ENCODE assay signal across 25 cellular contexts in the genomic region with DNA sequence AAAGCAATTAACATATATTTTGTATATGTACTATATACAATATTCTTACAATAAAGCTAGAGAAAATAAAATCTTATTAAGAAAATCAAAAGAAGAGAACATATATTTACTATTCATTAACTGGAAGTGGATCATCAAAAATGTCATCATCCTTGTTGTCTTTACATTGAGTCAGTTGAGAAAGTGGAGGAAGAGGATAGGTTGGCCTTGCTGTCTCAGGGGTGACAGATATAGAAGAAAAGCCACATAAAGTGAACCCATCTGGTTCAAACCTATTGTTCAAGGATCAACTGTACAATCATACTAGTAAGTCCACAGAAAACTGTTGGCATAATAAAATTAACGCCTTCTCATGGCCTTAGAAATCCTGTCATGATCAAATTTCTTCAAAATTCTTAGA.
"Had no signal": no experiment of that assay in that cellular context is flagged by ENCODE, and none has a peak within 500 bp of the region (broad histone marks: within the 10 kb centered on the region; RNA-seq: fewer than 3 reads in every experiment).

No MANE protein-coding gene starts in this region.

- H2AFZ ChIP-seq: parathyroid adenoma had no signal

- H3K27me3 ChIP-seq: gastroesophageal sphincter, spleen, transverse colon had no signal

- H3K4me1 ChIP-seq: prostate gland had no signal

- H3K27ac Mint-ChIP-seq: endodermal cell; memory B cell; nephron progenitor cell; stimulated activated naive B cell treated with anti-CD40 and anti-IgM and Interleukin-4, amounts not matched to agents 10 μg/mL and 1 μg/mL and 100 μg/mL, for 72 hours; stimulated activated naive CD8-positive, alpha-beta T cell treated with anti-CD3 and anti-CD28 coated beads, Interleukin-15, amount 100 ng/mL, for 72 hours had no signal

- H3K36me3 ChIP-seq: gastroesophageal sphincter, left ventricle myocardium inferior, lower lobe of right lung, prostate gland, spleen, transverse colon had no signal

- H3K4me3 ChIP-seq: coronary artery, gastroesophageal sphincter, left ventricle myocardium inferior, lower lobe of right lung, prostate gland, spleen, transverse colon had no signal

- H3K9me3 ChIP-seq: gastroesophageal sphincter, left ventricle myocardium inferior, lower lobe of right lung, prostate gland, spleen, thoracic aorta, transverse colon had no signal

- H3K27ac ChIP-seq: coronary artery, gastroesophageal sphincter, left ventricle myocardium inferior, lower lobe of right lung, parathyroid adenoma, prostate gland, spleen, thoracic aorta had no signal

- ATAC-seq: gastroesophageal sphincter; lower lobe of right lung; naive thymus-derived CD4-positive, alpha-beta T cell; sciatic nerve; stimulated activated naive B cell treated with anti-CD40 and anti-IgM and Interleukin-4, amounts not matched to agents 10 μg/mL and 1 μg/mL and 100 μg/mL, for 72 hours; stimulated activated naive CD8-positive, alpha-beta T cell treated with anti-CD3 and anti-CD28 coated beads, Interleukin-15, amount 100 ng/mL, for 72 hours had no signal

- DNase-seq: effector CD4-positive, alpha-beta T cell; endodermal cell; kidney; left cardiac atrium; left ventricle myocardium inferior; lower lobe of right lung; midbrain; naive thymus-derived CD4-positive, alpha-beta T cell; nephron progenitor cell; retina; spleen; stimulated activated CD4-positive, alpha-beta T cell treated with anti-CD3 and anti-CD28 coated beads, Interleukin-15, amount 100 ng/mL, for 24 hours; stimulated activated CD4-positive, alpha-beta T cell treated with anti-CD3 and anti-CD28 coated beads, Interleukin-1b, Interleukin-23, amount 100 ng/mL, for 48 hours; stimulated activated CD4-positive, alpha-beta T cell treated with anti-CD3 and anti-CD28 coated beads, Interleukin-4, amount 100 ng/mL, for 4 hours; stimulated activated naive B cell treated with anti-CD40 and anti-IgM and Interleukin-4, amounts not matched to agents 10 μg/mL and 1 μg/mL and 100 μg/mL, for 72 hours; stimulated activated naive CD8-positive, alpha-beta T cell treated with anti-CD3 and anti-CD28 coated beads, Interleukin-15, amount 100 ng/mL, for 72 hours; substantia nigra; transverse colon had no signal

- H3K9me3 Mint-ChIP-seq: endodermal cell, memory B cell had no signal

- H3K4me3 Mint-ChIP-seq: endodermal cell; memory B cell; naive thymus-derived CD4-positive, alpha-beta T cell; nephron progenitor cell; stimulated activated naive B cell treated with anti-CD40 and anti-IgM and Interleukin-4, amounts not matched to agents 10 μg/mL and 1 μg/mL and 100 μg/mL, for 72 hours; stimulated activated naive CD8-positive, alpha-beta T cell treated with anti-CD3 and anti-CD28 coated beads, Interleukin-15, amount 100 ng/mL, for 72 hours had no signal

- H3K9ac ChIP-seq: parathyroid adenoma had no signal

- H3K27me3 Mint-ChIP-seq: memory B cell; stimulated activated naive B cell treated with anti-CD40 and anti-IgM and Interleukin-4, amounts not matched to agents 10 μg/mL and 1 μg/mL and 100 μg/mL, for 72 hours; stimulated activated naive CD8-positive, alpha-beta T cell treated with anti-CD3 and anti-CD28 coated beads, Interleukin-15, amount 100 ng/mL, for 72 hours had no signal
